Comparison of ENCODE assay signal across 11 cellular contexts in genomic region chr14:37598085-37598972, GRCh38. TPM values are rescaled to one million over a fixed set of nuclear protein-coding genes. Genes with fewer than 3 reads are reported as not detected.
A peak's percentile ranks its signal among the peaks of the same experiment; 100 is the strongest.
DNase-seq lines count a peak whose midpoint lies in the region; ATAC-seq, FAIRE-seq and TF ChIP-seq lines count a peak whose summit lies in the region.
"Had no signal": no experiment of that assay in that cellular context is flagged by ENCODE, and none has a peak within 500 bp of the region (broad histone marks: within the 10 kb centered on the region; RNA-seq: fewer than 3 reads in every experiment).

No MANE protein-coding gene starts in this region.

- 39% methylated on average over 14 of the region's 57 CpGs for WGBS in mammary epithelial cell (ENCODE audit: low coverage, missing lambda C conversion rate)
- 6 to 11% (median 6%) methylated on average over 51 to 57 of the region's 57 CpGs for WGBS in ovary, 3 donors

- H3K27ac Mint-ChIP-seq in mesothelial cell of epicardium = no peak overlapping the region

- H2AFZ ChIP-seq in mammary epithelial cell (ENCODE audit: low read depth, low read length) = peak overlapping the region; percentile 44

- no peak for ATAC-seq in Right ventricle myocardium superior (ENCODE audit: poor library complexity)
- peak; percentile 73 for ATAC-seq in upper lobe of right lung
- ATAC-seq: stimulated activated naive CD8-positive, alpha-beta T cell treated with anti-CD3 and anti-CD28 coated beads, Interleukin-15, Interleukin-2, amounts not matched to agents 100 U/mL and 50 U/mL, for 24 hours had no signal

- peaks cover 91% of the 10 kb centered on the region for H3K27me3 Mint-ChIP-seq in mesothelial cell of epicardium (ENCODE audit: low read depth)

- H3K9me3 Mint-ChIP-seq in mesothelial cell of epicardium = no peaks in the 10 kb centered on the region

- H3K4me1 Mint-ChIP-seq in mesothelial cell of epicardium = peaks cover 30% of the 10 kb centered on the region

- FAIRE-seq in frontal cortex (lab: Jason Lieb, UNC) = no peak

- peak overlapping the region; percentile 70 for H3K4me3 Mint-ChIP-seq in mesothelial cell of epicardium

- in situ Hi-C loops in mammary epithelial cell (cut with MboI; ENCODE audit: low sequenced_read_pairs in 2 of 2) = loop anchor here (10.0 kb wide), 2 partner anchors 354 to 364 kb away; no protein-coding TSS in a partner anchor

- TF ChIP-seq CTCF in left ventricle myocardium inferior (IDR thresholded peaks at IDR 0.05; ENCODE audit: borderline replicate concordance) (no peak), mammary epithelial cell (conservative IDR thresholded peaks at IDR 0.05 in 1 of 2, IDR thresholded peaks at IDR 0.05 in 1 of 2; ENCODE audit: extremely low read depth in 1 of 2, insufficient read depth in 1 of 2, low read depth in 1 of 2, low read length in 2 of 2) (no peak), mesothelial cell of epicardium (IDR thresholded peaks at IDR 0.05; ENCODE audit: unreplicated experiment) (no peak), upper lobe of right lung (IDR thresholded peaks at IDR 0.05) (no peak), ovary (IDR thresholded peaks at IDR 0.05) (no peak)

- peak overlapping the region; percentile 43 for H3K4me3 ChIP-seq in left ventricle myocardium inferior
- H3K4me3 ChIP-seq in mammary epithelial cell (replicated peaks in 1 of 3; ENCODE audit: insufficient read depth in 1 of 3, low read depth in 2 of 3, low read length in 3 of 3) = no peak overlapping the region
- H3K4me3 ChIP-seq in upper lobe of right lung = peak overlapping the region; percentile 46
- no peak overlapping the region for H3K4me3 ChIP-seq in ovary

- dilution Hi-C loops in mammary epithelial cell (cut with HindIII; ENCODE audit: low sequenced_read_pairs) = no loop called here

- H3K36me3 ChIP-seq in left ventricle myocardium inferior (no peaks in the 10 kb centered on the region), mammary epithelial cell (ENCODE audit: insufficient read depth, low read length) (no peaks in the 10 kb centered on the region), upper lobe of right lung (no peaks in the 10 kb centered on the region), ovary (no peaks in the 10 kb centered on the region)

- H3K4me1 ChIP-seq in left ventricle myocardium inferior (peaks cover 49% of the 10 kb centered on the region), mammary epithelial cell (ENCODE audit: insufficient read depth, low read length) (peaks cover 22% of the 10 kb centered on the region), upper lobe of right lung (peaks cover 20% of the 10 kb centered on the region), ovary (ENCODE audit: insufficient read depth) (peaks cover 5% of the 10 kb centered on the region)

- no peaks in the 10 kb centered on the region for H3K79me2 ChIP-seq in mammary epithelial cell (ENCODE audit: insufficient read depth, low read length)

- no peak for TF ChIP-seq EP300 in ovary (IDR thresholded peaks at IDR 0.05)

- no peak for TF ChIP-seq POLR2A in ovary (IDR thresholded peaks at IDR 0.05)

- no peaks in the 10 kb centered on the region for H3K36me3 Mint-ChIP-seq in mesothelial cell of epicardium

- BruUV-seq in mammary epithelial cell (replicated peaks; lab: Mats Ljungman, UMichigan) = no TSS peak

- no peak overlapping the region for H3K4me2 ChIP-seq in mammary epithelial cell (ENCODE audit: insufficient read depth, low read depth, low read length)

- no peak overlapping the region for H3K9ac ChIP-seq in mammary epithelial cell (ENCODE audit: insufficient read depth, low read length)

- peaks cover 100% of the 10 kb centered on the region for H3K27me3 ChIP-seq in left ventricle myocardium inferior (ENCODE audit: low read depth)
- peaks cover 45% of the 10 kb centered on the region for H3K27me3 ChIP-seq in mammary epithelial cell (ENCODE audit: insufficient read depth, low read length)
- H3K27me3 ChIP-seq in upper lobe of right lung = peaks cover 89% of the 10 kb centered on the region
- H3K27me3 ChIP-seq in ovary = no peaks in the 10 kb centered on the region

- CTCF ChIA-PET in mammary epithelial cell (lab: Charles Lee; ENCODE audit: low non-redundant PET) = no interaction called here

- H4K20me1 ChIP-seq in mammary epithelial cell (ENCODE audit: insufficient read depth, low read length) = no peaks in the 10 kb centered on the region

- H3K27ac ChIP-seq in left ventricle myocardium inferior (replicated peaks) (no peak overlapping the region), mammary epithelial cell (ENCODE audit: insufficient read depth, low read depth, low read length) (no peak overlapping the region), upper lobe of right lung (peak overlapping the region; percentile 86), ovary (no peak overlapping the region)

- intact Hi-C loops in left ventricle myocardium inferior (cut with micrococcal nuclease) (no loop called here), Right ventricle myocardium superior (cut with DNase I) (no loop called here), mammary epithelial cell (cut with micrococcal nuclease) (loop anchor here (5.0 to 10.0 kb wide), 2 partner anchors 99 to 254 kb away; no protein-coding TSS in a partner anchor), upper lobe of right lung (cut with DNase I) (no loop called here), ovary (cut with DNase I) (no loop called here)

- H3K9me3 ChIP-seq in left ventricle myocardium inferior (replicated peaks) (no peaks in the 10 kb centered on the region), mammary epithelial cell (replicated peaks; ENCODE audit: insufficient read depth, low read length) (no peaks in the 10 kb centered on the region), upper lobe of right lung (no peaks in the 10 kb centered on the region), ovary (no peaks in the 10 kb centered on the region)

- DNase-seq in left ventricle myocardium inferior = no peak
- DNase-seq in Right ventricle myocardium superior = no peak
- no peak for DNase-seq in mammary epithelial cell
- DNase-seq in mesothelial cell of epicardium (ENCODE audit: low spot score in 2 of 2, unreplicated experiment in 2 of 2) = no peak
- DNase-seq in upper lobe of right lung = peak; percentile 90
- no peak for DNase-seq in ovary
- DNase-seq in EL = no peak
- no peak for DNase-seq in frontal cortex (ENCODE audit: low spot score in 2 of 2)
- DNase-seq: anterior cingulate cortex; foreskin melanocyte; stimulated activated naive CD8-positive, alpha-beta T cell treated with anti-CD3 and anti-CD28 coated beads, Interleukin-15, Interleukin-2, amounts not matched to agents 100 U/mL and 50 U/mL, for 24 hours had no signal

RNA-seq across cellular contexts. Expression of gene TTC6, which starts 2.9 kb away (rescaled TPM):
- total RNA-seq in left ventricle myocardium inferior = not detected
- not detected for total RNA-seq in Right ventricle myocardium superior
- not detected for total RNA-seq in mammary epithelial cell
- polyA plus RNA-seq in mammary epithelial cell = not detected
- not detected for polyA minus RNA-seq in mammary epithelial cell
- total RNA-seq in mesothelial cell of epicardium = 2.7 to 3.5 TPM (median 2.8 TPM) in 3 replicates
- total RNA-seq in upper lobe of right lung = 7.9 TPM
- total RNA-seq in ovary = under 1 TPM in 3 of 7 donors, not detected in 4; 0.05 to 0.92 (median 0.58) TPM
- polyA plus RNA-seq in ovary = not detected
- total RNA-seq in frontal cortex = 0.41 TPM

RNA-seq across cellular contexts. Expression of gene FOXA1, which starts 3.3 kb away (rescaled TPM):
- total RNA-seq in left ventricle myocardium inferior (not detected), Right ventricle myocardium superior (not detected), mammary epithelial cell (under 1 TPM; 0.17 to 0.33 TPM), mesothelial cell of epicardium (19.3 to 21.8 TPM (median 19.7 TPM) in 3 replicates), upper lobe of right lung (20.6 TPM), ovary (1 to 10 TPM in 1 of 7 donors, under 1 TPM in 2, not detected in 4; 0.12 to 2.9 (median 0.31) TPM), frontal cortex (not detected)
- polyA plus RNA-seq in mammary epithelial cell (0.09 TPM), ovary (not detected)
- not detected for polyA minus RNA-seq in mammary epithelial cell

Comparison
In these comparisons a context has a peak if more than half of its experiments do, and no peak if none do; other contexts are left out.
1. H3K4me3 ChIP-seq: peak in left ventricle myocardium inferior (single experiment) and upper lobe of right lung (single experiment); none in mammary epithelial cell (0 of 3) and ovary (single experiment).